21 cellular contexts compared by ENCODE assay signal in genomic region chr2:158346041-158346440, GRCh38.
"Had no signal": no experiment of that assay in that cellular context is flagged by ENCODE, and none has a peak within 500 bp of the region (broad histone marks: within the 10 kb centered on the region; RNA-seq: fewer than 3 reads in every experiment).

No MANE protein-coding gene starts in this region.

- H3K36me3 Mint-ChIP-seq: naive B cell had no signal

- H3K9me3 ChIP-seq: esophagus muscularis mucosa, gastrocnemius medialis, stomach, thoracic aorta, transverse colon had no signal

- DNase-seq: effector memory CD8-positive, alpha-beta T cell; gastrocnemius medialis; glutamatergic neuron; kidney; left cardiac atrium; left ventricle myocardium superior; mesenchymal stem cell; naive B cell; posterior cingulate gyrus; right cardiac atrium; small intestine; stimulated activated CD4-positive, alpha-beta T cell treated with anti-CD3 and anti-CD28 coated beads, Interleukin-12 subunit alpha, Interleukin-12 subunit beta, amount 100 ng/mL, for 4 hours; stimulated activated naive CD4-positive, alpha-beta T cell; stomach; substantia nigra; transverse colon had no signal

- H3K27ac Mint-ChIP-seq: dendritic cell treated with granulocyte-macrophage colony-stimulating factor and Interleukin-4, amounts not matched to agents 40 ng/mL and 50 ng/mL, for 4 days; effector memory CD8-positive, alpha-beta T cell; naive B cell had no signal

- H3K4me1 Mint-ChIP-seq: naive B cell had no signal

- H3K36me3 ChIP-seq: esophagus muscularis mucosa, gastrocnemius medialis, stomach, thoracic aorta, transverse colon had no signal

- H3K27me3 ChIP-seq: esophagus muscularis mucosa, gastrocnemius medialis, stomach, transverse colon had no signal

- H3K4me3 Mint-ChIP-seq: dendritic cell treated with granulocyte-macrophage colony-stimulating factor and Interleukin-4, amounts not matched to agents 40 ng/mL and 50 ng/mL, for 4 days; effector memory CD8-positive, alpha-beta T cell; naive B cell had no signal

- ATAC-seq: effector memory CD8-positive, alpha-beta T cell; gastrocnemius medialis; left cardiac atrium; left ventricle myocardium superior; right cardiac atrium had no signal

- H3K4me3 ChIP-seq: esophagus muscularis mucosa, gastrocnemius medialis, lung, stomach, thoracic aorta, transverse colon had no signal

- H3K27me3 Mint-ChIP-seq: dendritic cell treated with granulocyte-macrophage colony-stimulating factor and Interleukin-4, amounts not matched to agents 40 ng/mL and 50 ng/mL, for 4 days had no signal

- H3K4me1 ChIP-seq: gastrocnemius medialis, stomach, transverse colon had no signal

- H3K9me3 Mint-ChIP-seq: dendritic cell treated with granulocyte-macrophage colony-stimulating factor and Interleukin-4, amounts not matched to agents 40 ng/mL and 50 ng/mL, for 4 days; effector memory CD8-positive, alpha-beta T cell had no signal

- H3K27ac ChIP-seq: epithelial cell of prostate, esophagus muscularis mucosa, gastrocnemius medialis, stomach, thoracic aorta, transverse colon had no signal
